Comparison of ENCODE assay signal across 16 cellular contexts in the genomic region with DNA sequence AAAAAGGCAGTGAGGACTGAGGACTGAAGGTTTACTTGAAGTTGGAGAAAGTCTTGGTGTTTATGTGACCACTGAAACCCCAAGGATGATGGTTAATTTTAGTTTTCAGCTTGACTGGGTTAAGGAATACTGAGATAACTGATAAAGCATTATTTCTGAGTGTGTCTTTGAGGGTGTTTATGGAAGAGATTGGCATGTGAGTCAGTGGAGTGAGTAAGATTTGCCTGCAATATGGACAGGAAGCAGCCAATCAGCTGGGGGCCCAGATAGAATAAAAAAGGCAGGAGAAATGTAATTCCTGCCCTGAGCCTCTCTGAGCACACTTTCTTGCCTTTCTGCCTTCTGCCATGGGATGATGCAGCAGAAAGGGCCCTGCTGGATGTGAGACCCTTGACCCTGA.
DNase-seq lines count a peak whose midpoint lies in the region; ATAC-seq and TF ChIP-seq lines count a peak whose summit lies in the region.
"Had no signal": no experiment of that assay in that cellular context is flagged by ENCODE, and none has a peak within 500 bp of the region (broad histone marks: within the 10 kb centered on the region; RNA-seq: fewer than 3 reads in every experiment).

No MANE protein-coding gene starts in this region.

- ATAC-seq in GM23338, result no peak
- ATAC-seq in foreskin keratinocyte, result peak; percentile 98
- no peak for ATAC-seq in GM19395 (IDR thresholded peaks at IDR 0.05; ENCODE audit: unreplicated experiment)
- ATAC-seq in GM21360 (IDR thresholded peaks at IDR 0.05; ENCODE audit: unreplicated experiment), result no peak

- H4K20me1 ChIP-seq in GM23338 (replicated peaks; ENCODE audit: insufficient read depth), result no peaks in the 10 kb centered on the region

- POLR2A ChIA-PET in A673 (lab: Charles Lee; ENCODE audit: low non-redundant PET), result no interaction called here

- H3K27me3 ChIP-seq in A673 (replicated peaks; ENCODE audit: insufficient read depth, low read depth, low read length, poor library complexity), result no peaks in the 10 kb centered on the region
- H3K27me3 ChIP-seq in GM23338 (ENCODE audit: insufficient read depth), result no peaks in the 10 kb centered on the region
- no peaks in the 10 kb centered on the region for H3K27me3 ChIP-seq in foreskin keratinocyte
- H3K27me3 ChIP-seq: colonic mucosa had no signal

- no peaks in the 10 kb centered on the region for H3K79me2 ChIP-seq in GM23338 (replicated peaks; ENCODE audit: insufficient read depth)

- no peaks in the 10 kb centered on the region for H3F3A ChIP-seq in GM23338 (replicated peaks; ENCODE audit: low read depth)

- H3K4me3 ChIP-seq in A673 (ENCODE audit: low read depth, low read length, poor library complexity, severe bottlenecking) (no peak overlapping the region), GM23338 (no peak overlapping the region)
- H3K4me3 ChIP-seq: colonic mucosa had no signal

- H3K9me3 Mint-ChIP-seq in GM23338, result no peaks in the 10 kb centered on the region

- BruUV-seq in A673 (replicated peaks; lab: Mats Ljungman, UMichigan), result no TSS peak

- H3K27ac ChIP-seq in A673 (ENCODE audit: low read depth, low read length, poor library complexity, severe bottlenecking) (no peak overlapping the region), GM23338 (ENCODE audit: low read depth) (no peak overlapping the region), foreskin keratinocyte (no peak overlapping the region)
- H3K27ac ChIP-seq: colonic mucosa had no signal

- no peaks in the 10 kb centered on the region for H3K9me2 ChIP-seq in GM23338 (ENCODE audit: insufficient read depth)

- peaks cover 19% of the 10 kb centered on the region for H3K4me1 Mint-ChIP-seq in GM23338
- H3K4me1 Mint-ChIP-seq: CD14-positive monocyte had no signal

- H3K36me3 ChIP-seq in A673 (ENCODE audit: insufficient read depth, low read length, poor library complexity, severe bottlenecking), result no peaks in the 10 kb centered on the region
- H3K36me3 ChIP-seq in GM23338 (ENCODE audit: insufficient read depth), result no peaks in the 10 kb centered on the region
- H3K36me3 ChIP-seq: colonic mucosa had no signal

- CTCF ChIA-PET in A673 (lab: Charles Lee), result no interaction called here

- H3K4me1 ChIP-seq in A673 (ENCODE audit: insufficient read depth, low read length, poor library complexity, severe bottlenecking) (no peaks in the 10 kb centered on the region), GM23338 (ENCODE audit: insufficient read depth) (peaks cover 13% of the 10 kb centered on the region; the same call in 1 of the 2 replicates), foreskin keratinocyte (no peaks in the 10 kb centered on the region)
- H3K4me1 ChIP-seq: colonic mucosa had no signal

- no peaks in the 10 kb centered on the region for H3K27me3 Mint-ChIP-seq in GM23338 (ENCODE audit: insufficient read depth, low read depth, poor library complexity)

- H3K36me3 Mint-ChIP-seq in GM23338 (ENCODE audit: low read depth), result no peaks in the 10 kb centered on the region
- H3K36me3 Mint-ChIP-seq: CD14-positive monocyte had no signal

- intact Hi-C loops in A673 (cut with micrococcal nuclease; ENCODE audit: unreplicated experiment), result no loop called here

- H3K4me2 ChIP-seq in GM23338, result no peak overlapping the region

- no peaks in the 10 kb centered on the region for H3K9me3 ChIP-seq in A673 (ENCODE audit: low read depth, low read length, poor library complexity, severe bottlenecking)
- H3K9me3 ChIP-seq: colonic mucosa had no signal

- H2AFZ ChIP-seq in GM23338, result 0 out of 2 replicates have a peak overlapping the region, but pooled peaks have one; percentile 38

- TF ChIP-seq CTCF in A673 (conservative IDR thresholded peaks at IDR 0.05; ENCODE audit: low read depth, low read length) (no peak), GM23338 (conservative IDR thresholded peaks at IDR 0.05; ENCODE audit: low read depth in 2 of 2) (no peak), foreskin keratinocyte (conservative IDR thresholded peaks at IDR 0.05) (no peak)

- DNase-seq in A673 (ENCODE audit: low spot score), result peak; percentile 11
- no peak for DNase-seq in GM23338 (ENCODE audit: low spot score)
- peak; percentile 62 for DNase-seq in amniotic epithelial cell (ENCODE audit: low read depth)
- peak; percentile 47 to 70 for DNase-seq in foreskin keratinocyte
- DNase-seq in Kasumi-1 (lab: John Stamatoyannopoulos, UW), result no peak
- no peak for DNase-seq in hippocampal formation (lab: John Stamatoyannopoulos, UW)
- DNase-seq: activated CD4-positive, alpha-beta T cell treated with anti-CD3 and anti-CD28 coated beads for 1 hour; colonic mucosa; mesendoderm; NCI-H1694; stimulated activated CD4-positive, alpha-beta T cell treated with anti-CD3 and anti-CD28 coated beads, Interleukin-2, amount 100 ng/mL, for 24 hours; stimulated activated naive CD4-positive, alpha-beta T cell had no signal

- no peak overlapping the region for H3K27ac Mint-ChIP-seq in GM23338
- H3K27ac Mint-ChIP-seq: activated T-helper 1 cell treated with anti-CD3 and anti-CD28 coated beads, Interleukin-12 subunit alpha, Interleukin-12 subunit beta, Interleukin-2, Interleukin-4 antibody, amounts not matched to agents 30 ng/mL and 10 ng/mL and 1 ng/mL, durations not matched to agents 14 hours and 24 hours and 36 hours had no signal

- H3K4me3 Mint-ChIP-seq in GM23338, result no peak overlapping the region
- H3K4me3 Mint-ChIP-seq: activated T-helper 1 cell treated with anti-CD3 and anti-CD28 coated beads, Interleukin-12 subunit alpha, Interleukin-12 subunit beta, Interleukin-2, Interleukin-4 antibody, amounts not matched to agents 30 ng/mL and 10 ng/mL and 1 ng/mL, durations not matched to agents 14 hours and 24 hours and 36 hours; CD14-positive monocyte had no signal

TF ChIP-seq in GM23338, 12 proteins besides CTCF, POLR2A, EP300 and RAD21 (continues in another document):
- TF ChIP-seq ZNF114 (CRISPR knock-in tag; IDR thresholded peaks at IDR 0.05), result no peak
- TF ChIP-seq REST (IDR thresholded peaks at IDR 0.05; ENCODE audit: unreplicated experiment), result no peak
- no peak for TF ChIP-seq EZH2 (IDR thresholded peaks at IDR 0.05; ENCODE audit: low read depth, unreplicated experiment)
- no peak for TF ChIP-seq EZH2phosphoT487 (IDR thresholded peaks at IDR 0.05; ENCODE audit: unreplicated experiment)
- TF ChIP-seq ZNF331 (CRISPR knock-in tag; IDR thresholded peaks at IDR 0.05; ENCODE audit: low read depth), result no peak
- no peak for TF ChIP-seq STAT1 (IDR thresholded peaks at IDR 0.05; ENCODE audit: unreplicated experiment)
- no peak for TF ChIP-seq CREB1 (CRISPR knock-in tag; IDR thresholded peaks at IDR 0.05; ENCODE audit: low read depth)
- no peak for TF ChIP-seq JUNB (IDR thresholded peaks at IDR 0.05; ENCODE audit: unreplicated experiment)
- TF ChIP-seq, protein P1, sequence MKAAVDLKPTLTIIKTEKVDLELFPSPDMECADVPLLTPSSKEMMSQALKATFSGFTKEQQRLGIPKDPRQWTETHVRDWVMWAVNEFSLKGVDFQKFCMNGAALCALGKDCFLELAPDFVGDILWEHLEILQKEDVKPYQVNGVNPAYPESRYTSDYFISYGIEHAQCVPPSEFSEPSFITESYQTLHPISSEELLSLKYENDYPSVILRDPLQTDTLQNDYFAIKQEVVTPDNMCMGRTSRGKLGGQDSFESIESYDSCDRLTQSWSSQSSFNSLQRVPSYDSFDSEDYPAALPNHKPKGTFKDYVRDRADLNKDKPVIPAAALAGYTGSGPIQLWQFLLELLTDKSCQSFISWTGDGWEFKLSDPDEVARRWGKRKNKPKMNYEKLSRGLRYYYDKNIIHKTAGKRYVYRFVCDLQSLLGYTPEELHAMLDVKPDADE (IDR thresholded peaks at IDR 0.05), result no peak
- no peak for TF ChIP-seq NANOG (IDR thresholded peaks at IDR 0.05; ENCODE audit: borderline replicate concordance)

Comparison
In these comparisons a context has a peak if more than half of its experiments do, and no peak if none do; other contexts are left out.
1. DNase-seq: peak in A673 (single experiment), amniotic epithelial cell (single experiment) and foreskin keratinocyte (2 of 2); none in GM23338 (single experiment), Kasumi-1 (0 of 2) and hippocampal formation (0 of 2).